Comparison of ENCODE assay signal across 1 cellular context in the genomic region with DNA sequence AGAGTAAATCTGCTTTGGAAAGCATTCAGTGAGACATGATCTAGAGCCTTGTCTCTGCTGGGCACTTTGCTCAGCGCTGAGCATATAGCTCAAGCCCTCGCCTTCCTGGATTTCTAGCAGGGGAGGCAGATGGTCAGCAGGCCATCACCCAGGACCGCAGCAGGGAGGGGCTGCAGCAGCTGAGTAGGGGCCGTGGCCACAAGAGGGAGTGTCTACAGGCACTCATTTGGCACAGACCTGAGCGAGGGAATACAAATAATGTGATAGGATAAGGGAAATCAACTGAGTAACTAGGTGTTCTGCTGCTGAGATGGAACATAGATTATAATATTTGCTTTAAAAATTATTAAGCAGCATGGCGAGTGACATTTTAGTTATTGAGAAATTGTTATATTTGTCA.
TF ChIP-seq lines count a peak whose summit lies in the region.

No MANE protein-coding gene starts in this region.

TF ChIP-seq in WTC11, 78 proteins besides CTCF, POLR2A, EP300 and RAD21 (continued from another document):
- TF ChIP-seq TP53 (CRISPR knock-in tag; IDR thresholded peaks at IDR 0.05), result no peak
- TF ChIP-seq, protein P1, sequence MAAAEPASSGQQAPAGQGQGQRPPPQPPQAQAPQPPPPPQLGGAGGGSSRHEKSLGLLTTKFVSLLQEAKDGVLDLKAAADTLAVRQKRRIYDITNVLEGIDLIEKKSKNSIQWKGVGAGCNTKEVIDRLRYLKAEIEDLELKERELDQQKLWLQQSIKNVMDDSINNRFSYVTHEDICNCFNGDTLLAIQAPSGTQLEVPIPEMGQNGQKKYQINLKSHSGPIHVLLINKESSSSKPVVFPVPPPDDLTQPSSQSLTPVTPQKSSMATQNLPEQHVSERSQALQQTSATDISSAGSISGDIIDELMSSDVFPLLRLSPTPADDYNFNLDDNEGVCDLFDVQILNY (CRISPR knock-in tag; IDR thresholded peaks at IDR 0.05), result no peak
- TF ChIP-seq, protein P2, sequence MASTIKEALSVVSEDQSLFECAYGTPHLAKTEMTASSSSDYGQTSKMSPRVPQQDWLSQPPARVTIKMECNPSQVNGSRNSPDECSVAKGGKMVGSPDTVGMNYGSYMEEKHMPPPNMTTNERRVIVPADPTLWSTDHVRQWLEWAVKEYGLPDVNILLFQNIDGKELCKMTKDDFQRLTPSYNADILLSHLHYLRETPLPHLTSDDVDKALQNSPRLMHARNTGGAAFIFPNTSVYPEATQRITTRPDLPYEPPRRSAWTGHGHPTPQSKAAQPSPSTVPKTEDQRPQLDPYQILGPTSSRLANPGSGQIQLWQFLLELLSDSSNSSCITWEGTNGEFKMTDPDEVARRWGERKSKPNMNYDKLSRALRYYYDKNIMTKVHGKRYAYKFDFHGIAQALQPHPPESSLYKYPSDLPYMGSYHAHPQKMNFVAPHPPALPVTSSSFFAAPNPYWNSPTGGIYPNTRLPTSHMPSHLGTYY (CRISPR knock-in tag; IDR thresholded peaks at IDR 0.05), result no peak
- TF ChIP-seq ETV6 (CRISPR knock-in tag; IDR thresholded peaks at IDR 0.05), result no peak
- no peak for TF ChIP-seq NFE2L1 (CRISPR knock-in tag; IDR thresholded peaks at IDR 0.05)
- TF ChIP-seq, protein P3, sequence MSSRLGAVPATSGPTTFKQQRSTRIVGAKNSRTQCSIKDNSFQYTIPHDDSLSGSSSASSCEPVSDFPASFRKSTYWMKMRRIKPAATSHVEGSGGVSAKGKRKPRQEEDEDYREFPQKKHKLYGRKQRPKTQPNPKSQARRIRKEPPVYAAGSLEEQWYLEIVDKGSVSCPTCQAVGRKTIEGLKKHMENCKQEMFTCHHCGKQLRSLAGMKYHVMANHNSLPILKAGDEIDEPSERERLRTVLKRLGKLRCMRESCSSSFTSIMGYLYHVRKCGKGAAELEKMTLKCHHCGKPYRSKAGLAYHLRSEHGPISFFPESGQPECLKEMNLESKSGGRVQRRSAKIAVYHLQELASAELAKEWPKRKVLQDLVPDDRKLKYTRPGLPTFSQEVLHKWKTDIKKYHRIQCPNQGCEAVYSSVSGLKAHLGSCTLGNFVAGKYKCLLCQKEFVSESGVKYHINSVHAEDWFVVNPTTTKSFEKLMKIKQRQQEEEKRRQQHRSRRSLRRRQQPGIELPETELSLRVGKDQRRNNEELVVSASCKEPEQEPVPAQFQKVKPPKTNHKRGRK (CRISPR knock-in tag; IDR thresholded peaks at IDR 0.05; ENCODE audit: borderline replicate concordance), result no peak
- TF ChIP-seq MXD4 (CRISPR knock-in tag; IDR thresholded peaks at IDR 0.05; ENCODE audit: borderline replicate concordance), result no peak
- TF ChIP-seq SP1 (CRISPR knock-in tag; conservative IDR thresholded peaks at IDR 0.05), result no peak
- TF ChIP-seq, protein P4, sequence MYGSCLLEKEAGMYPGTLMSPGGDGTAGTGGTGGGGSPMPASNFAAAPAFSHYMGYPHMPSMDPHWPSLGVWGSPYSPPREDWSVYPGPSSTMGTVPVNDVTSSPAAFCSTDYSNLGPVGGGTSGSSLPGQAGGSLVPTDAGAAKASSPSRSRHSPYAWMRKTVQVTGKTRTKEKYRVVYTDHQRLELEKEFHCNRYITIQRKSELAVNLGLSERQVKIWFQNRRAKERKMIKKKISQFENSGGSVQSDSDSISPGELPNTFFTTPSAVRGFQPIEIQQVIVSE (CRISPR knock-in tag; IDR thresholded peaks at IDR 0.05; ENCODE audit: borderline replicate concordance), result no peak
- TF ChIP-seq NFATC4 (CRISPR knock-in tag; IDR thresholded peaks at IDR 0.05), result no peak
- no peak for TF ChIP-seq IRF2 (CRISPR knock-in tag; IDR thresholded peaks at IDR 0.05; ENCODE audit: borderline replicate concordance, low read depth)
- TF ChIP-seq, protein P5, sequence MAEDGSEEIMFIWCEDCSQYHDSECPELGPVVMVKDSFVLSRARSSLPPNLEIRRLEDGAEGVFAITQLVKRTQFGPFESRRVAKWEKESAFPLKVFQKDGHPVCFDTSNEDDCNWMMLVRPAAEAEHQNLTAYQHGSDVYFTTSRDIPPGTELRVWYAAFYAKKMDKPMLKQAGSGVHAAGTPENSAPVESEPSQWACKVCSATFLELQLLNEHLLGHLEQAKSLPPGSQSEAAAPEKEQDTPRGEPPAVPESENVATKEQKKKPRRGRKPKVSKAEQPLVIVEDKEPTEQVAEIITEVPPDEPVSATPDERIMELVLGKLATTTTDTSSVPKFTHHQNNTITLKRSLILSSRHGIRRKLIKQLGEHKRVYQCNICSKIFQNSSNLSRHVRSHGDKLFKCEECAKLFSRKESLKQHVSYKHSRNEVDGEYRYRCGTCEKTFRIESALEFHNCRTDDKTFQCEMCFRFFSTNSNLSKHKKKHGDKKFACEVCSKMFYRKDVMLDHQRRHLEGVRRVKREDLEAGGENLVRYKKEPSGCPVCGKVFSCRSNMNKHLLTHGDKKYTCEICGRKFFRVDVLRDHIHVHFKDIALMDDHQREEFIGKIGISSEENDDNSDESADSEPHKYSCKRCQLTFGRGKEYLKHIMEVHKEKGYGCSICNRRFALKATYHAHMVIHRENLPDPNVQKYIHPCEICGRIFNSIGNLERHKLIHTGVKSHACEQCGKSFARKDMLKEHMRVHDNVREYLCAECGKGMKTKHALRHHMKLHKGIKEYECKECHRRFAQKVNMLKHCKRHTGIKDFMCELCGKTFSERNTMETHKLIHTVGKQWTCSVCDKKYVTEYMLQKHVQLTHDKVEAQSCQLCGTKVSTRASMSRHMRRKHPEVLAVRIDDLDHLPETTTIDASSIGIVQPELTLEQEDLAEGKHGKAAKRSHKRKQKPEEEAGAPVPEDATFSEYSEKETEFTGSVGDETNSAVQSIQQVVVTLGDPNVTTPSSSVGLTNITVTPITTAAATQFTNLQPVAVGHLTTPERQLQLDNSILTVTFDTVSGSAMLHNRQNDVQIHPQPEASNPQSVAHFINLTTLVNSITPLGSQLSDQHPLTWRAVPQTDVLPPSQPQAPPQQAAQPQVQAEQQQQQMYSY (CRISPR knock-in tag; IDR thresholded peaks at IDR 0.05), result no peak
- TF ChIP-seq, protein P6, sequence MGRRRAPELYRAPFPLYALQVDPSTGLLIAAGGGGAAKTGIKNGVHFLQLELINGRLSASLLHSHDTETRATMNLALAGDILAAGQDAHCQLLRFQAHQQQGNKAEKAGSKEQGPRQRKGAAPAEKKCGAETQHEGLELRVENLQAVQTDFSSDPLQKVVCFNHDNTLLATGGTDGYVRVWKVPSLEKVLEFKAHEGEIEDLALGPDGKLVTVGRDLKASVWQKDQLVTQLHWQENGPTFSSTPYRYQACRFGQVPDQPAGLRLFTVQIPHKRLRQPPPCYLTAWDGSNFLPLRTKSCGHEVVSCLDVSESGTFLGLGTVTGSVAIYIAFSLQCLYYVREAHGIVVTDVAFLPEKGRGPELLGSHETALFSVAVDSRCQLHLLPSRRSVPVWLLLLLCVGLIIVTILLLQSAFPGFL (CRISPR knock-in tag; IDR thresholded peaks at IDR 0.05; ENCODE audit: borderline replicate concordance), result no peak
- TF ChIP-seq ZNF671 (CRISPR knock-in tag; IDR thresholded peaks at IDR 0.05), result no peak
